ENCODE assay signal across 16 cellular contexts in the genomic region with DNA sequence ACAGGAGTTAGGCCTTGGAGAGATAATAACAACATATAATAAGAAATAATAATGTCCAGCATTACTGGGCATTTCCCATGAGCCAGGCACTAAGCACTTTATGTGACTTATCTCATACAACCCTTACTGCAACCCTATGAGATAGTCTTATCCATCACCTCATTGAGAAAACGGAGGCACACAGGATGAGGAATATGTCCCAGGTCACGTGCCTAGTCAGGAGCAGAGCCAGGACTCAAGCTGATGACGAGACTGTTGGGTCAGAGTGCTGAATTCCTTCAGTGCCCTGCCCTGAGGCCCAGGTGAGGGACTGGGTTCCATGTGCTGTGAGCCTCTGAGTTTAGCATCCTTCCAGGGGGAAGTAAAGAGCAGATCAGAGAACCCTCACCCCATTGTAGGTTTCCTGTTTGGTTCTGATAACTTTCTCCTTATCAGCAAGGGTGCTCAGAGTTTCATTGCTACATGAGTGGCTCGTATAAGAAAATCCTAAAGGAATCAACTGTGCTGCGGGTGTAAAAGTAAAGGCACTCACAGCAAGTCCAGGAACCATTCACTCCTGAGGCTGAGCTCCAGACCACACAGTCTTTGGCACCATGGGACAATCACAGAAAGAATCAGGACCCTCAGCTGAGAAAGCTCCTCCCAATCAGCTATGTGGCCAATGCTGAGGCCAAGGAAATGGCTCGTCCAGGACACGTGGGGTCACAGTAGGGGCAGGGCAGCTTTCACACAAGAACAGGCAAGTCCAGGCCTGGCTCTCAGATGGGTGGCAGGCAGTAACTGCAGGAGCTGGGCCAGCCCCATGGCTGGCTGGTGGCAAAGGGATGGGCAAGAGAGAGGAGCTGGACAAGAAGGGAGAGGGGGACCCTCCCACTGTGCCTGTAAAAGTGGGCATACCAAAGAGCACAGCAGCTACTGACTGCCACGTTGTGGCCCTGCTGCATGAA. TPM values are rescaled to one million over a fixed set of nuclear protein-coding genes. Genes with fewer than 3 reads are reported as not detected.
"Had no signal": no experiment of that assay in that cellular context is flagged by ENCODE, and none has a peak within 500 bp of the region (broad histone marks: within the 10 kb centered on the region; RNA-seq: fewer than 3 reads in every experiment).

No MANE protein-coding gene starts in this region.

- ATAC-seq: effector memory CD8-positive, alpha-beta T cell; stimulated activated memory B cell treated with anti-CD40 and anti-IgM and Interleukin-4, amounts not matched to agents 10 μg/mL and 1 μg/mL and 100 μg/mL, for 72 hours; T-helper 17 cell had no signal

- H3K4me3 Mint-ChIP-seq: activated T-helper 1 cell treated with anti-CD3 and anti-CD28 coated beads, Interleukin-12 subunit alpha, Interleukin-12 subunit beta, Interleukin-2, Interleukin-4 antibody, amounts not matched to agents 30 ng/mL and 10 ng/mL and 1 ng/mL, durations not matched to agents 14 hours and 24 hours and 36 hours; effector memory CD8-positive, alpha-beta T cell; stimulated activated memory B cell treated with anti-CD40 and anti-IgM and Interleukin-4, amounts not matched to agents 10 μg/mL and 1 μg/mL and 100 μg/mL, for 72 hours; T-helper 17 cell had no signal

- DNase-seq: activated CD4-positive, alpha-beta T cell treated with anti-CD3 and anti-CD28 coated beads, Interleukin-2, amount 50 U/mL, for 1 hour; activated CD4-positive, CD25-positive, alpha-beta regulatory T cell; activated CD8-positive, alpha-beta memory T cell treated with anti-CD3 and anti-CD28 coated beads for 24 hours; aorta; effector memory CD8-positive, alpha-beta T cell; erythroblast; posterior cingulate gyrus; stimulated activated CD4-positive, alpha-beta T cell treated with anti-CD3 and anti-CD28 coated beads, Interleukin-2, amount 100 ng/mL, for 48 hours; T-helper 17 cell; thyroid gland had no signal

- H3K9me3 ChIP-seq: thyroid gland had no signal

- H3K27ac Mint-ChIP-seq: activated T-helper 1 cell treated with anti-CD3 and anti-CD28 coated beads, Interleukin-12 subunit alpha, Interleukin-12 subunit beta, Interleukin-2, Interleukin-4 antibody, amounts not matched to agents 30 ng/mL and 10 ng/mL and 1 ng/mL, durations not matched to agents 14 hours and 24 hours and 36 hours; effector memory CD8-positive, alpha-beta T cell; stimulated activated memory B cell treated with anti-CD40 and anti-IgM and Interleukin-4, amounts not matched to agents 10 μg/mL and 1 μg/mL and 100 μg/mL, for 72 hours; T-helper 17 cell had no signal

- H3K9me3 Mint-ChIP-seq: activated T-helper 1 cell treated with anti-CD3 and anti-CD28 coated beads, Interleukin-12 subunit alpha, Interleukin-12 subunit beta, Interleukin-2, Interleukin-4 antibody, amounts not matched to agents 30 ng/mL and 10 ng/mL and 1 ng/mL, durations not matched to agents 14 hours and 24 hours and 36 hours; effector memory CD8-positive, alpha-beta T cell; stimulated activated memory B cell treated with anti-CD40 and anti-IgM and Interleukin-4, amounts not matched to agents 10 μg/mL and 1 μg/mL and 100 μg/mL, for 72 hours had no signal

- H3K4me1 Mint-ChIP-seq: stimulated activated memory B cell treated with anti-CD40 and anti-IgM and Interleukin-4, amounts not matched to agents 10 μg/mL and 1 μg/mL and 100 μg/mL, for 72 hours had no signal

- H3K27me3 ChIP-seq: thyroid gland had no signal

- H3K4me1 ChIP-seq: thyroid gland had no signal

- H3K4me3 ChIP-seq: lung, thyroid gland had no signal

- H3K27ac ChIP-seq: thyroid gland had no signal

- H3K36me3 ChIP-seq: thyroid gland had no signal

- H3K36me3 Mint-ChIP-seq: stimulated activated memory B cell treated with anti-CD40 and anti-IgM and Interleukin-4, amounts not matched to agents 10 μg/mL and 1 μg/mL and 100 μg/mL, for 72 hours had no signal

RNA-seq across cellular contexts. Expression of a gene that starts 11.9 kb away (rescaled TPM):
- total RNA-seq: aorta, chondrocyte, dermis blood vessel endothelial cell, skeletal muscle tissue, thyroid gland had no signal
- polyA plus RNA-seq: aorta had no signal
